ENCODE assay signal across 1 cellular context in the genomic region with DNA sequence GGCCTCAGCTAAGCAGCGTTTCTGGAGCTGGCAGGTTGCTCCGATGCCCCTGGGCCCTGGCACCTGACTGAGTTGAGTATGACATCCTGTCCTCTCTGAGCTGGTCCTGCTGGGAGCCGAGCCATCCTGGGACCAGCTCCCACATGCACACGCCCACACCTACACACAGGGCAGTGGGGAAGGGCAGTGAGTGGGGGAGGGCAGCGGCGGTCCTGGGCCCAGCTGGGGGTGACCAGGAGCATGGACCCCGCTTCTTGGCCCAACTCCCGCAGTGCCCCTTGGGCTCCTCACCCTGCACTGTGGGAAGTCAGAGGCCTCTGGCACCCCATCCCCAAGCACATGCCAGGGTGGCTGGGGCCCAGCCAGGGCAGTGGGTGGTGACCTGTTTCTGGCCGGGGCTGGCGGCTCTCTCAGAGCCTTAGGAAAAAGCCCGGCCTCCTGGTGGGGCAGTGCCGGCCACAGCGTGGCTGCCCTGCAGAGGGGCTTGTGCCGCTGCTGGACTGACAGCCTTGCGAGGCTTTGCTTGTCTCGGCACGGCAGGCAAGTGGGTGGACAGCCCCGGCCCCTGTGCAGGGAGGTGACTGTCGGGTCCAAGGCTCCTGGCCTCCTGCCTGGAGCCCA.
TF ChIP-seq lines count a peak whose summit lies in the region.

No MANE protein-coding gene starts in this region.

TF ChIP-seq in K562, 482 proteins besides CTCF, POLR2A, EP300 and RAD21:
- no peak for TF ChIP-seq FUS (optimal IDR thresholded peaks at IDR 0.05; ENCODE audit: low read depth, low read length)
- peak; percentile 42; the same call in 1 of the 2 replicates for TF ChIP-seq POLR2G (IDR thresholded peaks at IDR 0.05; ENCODE audit: low read depth, low read length)
